Comparison of ENCODE assay signal across 2 cellular contexts in genomic region chr18:4108016-4108415, GRCh38.
TF ChIP-seq lines count a peak whose summit lies in the region.

No MANE protein-coding gene starts in this region.

TF ChIP-seq in GM23338, 12 proteins besides CTCF, POLR2A, EP300 and RAD21 (continued from another document):
- TF ChIP-seq REST (IDR thresholded peaks at IDR 0.05; ENCODE audit: unreplicated experiment): no peak
- TF ChIP-seq CREB1 (CRISPR knock-in tag; IDR thresholded peaks at IDR 0.05; ENCODE audit: low read depth): no peak
- no peak for TF ChIP-seq EZH2phosphoT487 (IDR thresholded peaks at IDR 0.05; ENCODE audit: unreplicated experiment)
- no peak for TF ChIP-seq STAT1 (IDR thresholded peaks at IDR 0.05; ENCODE audit: unreplicated experiment)
- TF ChIP-seq ZNF114 (CRISPR knock-in tag; IDR thresholded peaks at IDR 0.05): no peak

TF ChIP-seq in WTC11, 78 proteins besides CTCF, POLR2A, EP300 and RAD21 (continued from another document):
- no peak for TF ChIP-seq PRDM15 (CRISPR knock-in tag; IDR thresholded peaks at IDR 0.05)
- no peak for TF ChIP-seq ZBTB21 (CRISPR knock-in tag; IDR thresholded peaks at IDR 0.05; ENCODE audit: borderline replicate concordance)
- no peak for TF ChIP-seq GRHL2 (CRISPR knock-in tag; IDR thresholded peaks at IDR 0.05; ENCODE audit: insufficient replicate concordance, severe bottlenecking)
- TF ChIP-seq SMAD3 (CRISPR knock-in tag; IDR thresholded peaks at IDR 0.05; ENCODE audit: borderline replicate concordance): no peak
- no peak for TF ChIP-seq ZNF425 (CRISPR knock-in tag; conservative IDR thresholded peaks at IDR 0.05)
